8 cellular contexts compared by ENCODE assay signal in genomic region chr13:44243198-44243852, GRCh38.
DNase-seq lines count a peak whose midpoint lies in the region; ATAC-seq and TF ChIP-seq lines count a peak whose summit lies in the region.

No MANE protein-coding gene starts in this region.

- intact Hi-C loops in testis (cut with DNase I; ENCODE audit: low total_unique reads) = no loop called here

- H3K9me3 ChIP-seq in testis = no peaks in the 10 kb centered on the region

- peak; percentile 20 for DNase-seq in SIG-M5 treated with dmso at 0.1 percent for 504 hours (lab: John Stamatoyannopoulos, UW; ENCODE audit: unreplicated experiment)
- DNase-seq in SIG-M5 (lab: John Stamatoyannopoulos, UW) = no peak
- peak; percentile 100 for DNase-seq in HT1080 (ENCODE audit: low read depth)
- DNase-seq in fibroblast of villous mesenchyme (ENCODE audit: low read depth) = peak; percentile 78
- DNase-seq in osteocyte (ENCODE audit: extremely low spot score, unreplicated experiment) = no peak
- no peak for DNase-seq in testis
- no peak for DNase-seq in NCI-H2029 (lab: John Stamatoyannopoulos, UW)

- no peaks in the 10 kb centered on the region for H3K36me3 Mint-ChIP-seq in osteocyte (ENCODE audit: unreplicated experiment)

- H3K4me1 ChIP-seq in testis = no peaks in the 10 kb centered on the region

- peaks cover 2% of the 10 kb centered on the region for H3K4me1 Mint-ChIP-seq in osteocyte (ENCODE audit: unreplicated experiment)

- no peaks in the 10 kb centered on the region for H3K9me3 Mint-ChIP-seq in osteocyte (ENCODE audit: unreplicated experiment)

- no peak for TF ChIP-seq POLR2A in testis (IDR thresholded peaks at IDR 0.05)

- no peak overlapping the region for H3K4me3 Mint-ChIP-seq in osteocyte (ENCODE audit: unreplicated experiment)

- no peaks in the 10 kb centered on the region for H3K27me3 ChIP-seq in testis

- no peaks in the 10 kb centered on the region for H3K27me3 Mint-ChIP-seq in osteocyte (ENCODE audit: unreplicated experiment)

- WGBS in testis, 2 donors = 68 to 78% methylated on average over 11 of the region's 11 CpGs

- H3K27ac Mint-ChIP-seq in osteocyte (ENCODE audit: unreplicated experiment) = no peak overlapping the region

- no peaks in the 10 kb centered on the region for H3K36me3 ChIP-seq in testis (ENCODE audit: low read depth, missing control alignments)

- no peak overlapping the region for H3K4me3 ChIP-seq in fibroblast of villous mesenchyme (ENCODE audit: low read depth, low read length)
- no peak overlapping the region for H3K4me3 ChIP-seq in testis

- H3K27ac ChIP-seq in testis = no peak overlapping the region

- ATAC-seq in SK-N-SH treated with all-trans-retinoic acid at 6 μM for 48 hours = peak; percentile 98

- peak; percentile 42 for TF ChIP-seq CTCF in fibroblast of villous mesenchyme (IDR thresholded peaks at IDR 0.05; ENCODE audit: insufficient read depth, low read depth, low read length)
- TF ChIP-seq CTCF in osteocyte (IDR thresholded peaks at IDR 0.05) = peak; percentile 16
- no peak for TF ChIP-seq CTCF in testis (IDR thresholded peaks at IDR 0.05)

TF ChIP-seq in SK-N-SH treated with all-trans-retinoic acid at 6 μM for 48 hours, 23 proteins besides CTCF, POLR2A, EP300 and RAD21:
- TF ChIP-seq POU6F1 (CRISPR knock-in tag; IDR thresholded peaks at IDR 0.05; ENCODE audit: borderline replicate concordance, low read depth) (no peak), ZFP30 (CRISPR knock-in tag; IDR thresholded peaks at IDR 0.05) (no peak), OSR1 (CRISPR knock-in tag; IDR thresholded peaks at IDR 0.05) (no peak), ZNF8 (CRISPR knock-in tag; IDR thresholded peaks at IDR 0.05) (no peak), TCF4 (CRISPR knock-in tag; IDR thresholded peaks at IDR 0.05; ENCODE audit: borderline replicate concordance) (no peak)

Comparison
In these comparisons a context has a peak if more than half of its experiments do, and no peak if none do; other contexts are left out.
1. DNase-seq: peak in SIG-M5 treated with dmso at 0.1 percent for 504 hours (single experiment), HT1080 (single experiment) and fibroblast of villous mesenchyme (single experiment); none in SIG-M5 (single experiment), osteocyte (single experiment), testis (single experiment) and NCI-H2029 (single experiment).
2. CTCF ChIP-seq: peak in fibroblast of villous mesenchyme (single experiment) and osteocyte (single experiment); none in testis (0 of 3).